Comparison of ENCODE assay signal across 9 cellular contexts in genomic region chr9:87498816-87499454, GRCh38. TPM values are rescaled to one million over a fixed set of nuclear protein-coding genes. Genes with fewer than 3 reads are reported as not detected.
A peak's percentile ranks its signal among the peaks of the same experiment; 100 is the strongest.
DNase-seq lines count a peak whose midpoint lies in the region; FAIRE-seq and TF ChIP-seq lines count a peak whose summit lies in the region.
"Had no signal": no experiment of that assay in that cellular context is flagged by ENCODE, and none has a peak within 500 bp of the region (broad histone marks: within the 10 kb centered on the region; RNA-seq: fewer than 3 reads in every experiment).

No MANE protein-coding gene starts in this region.

- no peak overlapping the region for H3K27ac Mint-ChIP-seq in activated naive CD4-positive, alpha-beta T cell treated with anti-CD3 and anti-CD28 coated beads for 36 hours

- no peaks in the 10 kb centered on the region for H3K36me3 Mint-ChIP-seq in activated naive CD4-positive, alpha-beta T cell treated with anti-CD3 and anti-CD28 coated beads for 36 hours (ENCODE audit: low read depth)

- H3K9me3 ChIP-seq in ascending aorta (no peaks in the 10 kb centered on the region), liver (ENCODE audit: control insufficient read depth in 4 of 4, low read length in 3 of 4) (no peaks in the 10 kb centered on the region), tibial artery (no peaks in the 10 kb centered on the region)

- peak overlapping the region; percentile 40 to 58 for H3K27ac ChIP-seq in ascending aorta
- peak overlapping the region; percentile 83 to 95 for H3K27ac ChIP-seq in liver (ENCODE audit: low read depth in 1 of 2, low read length in 2 of 2)
- peak overlapping the region; percentile 51 to 53 for H3K27ac ChIP-seq in tibial artery

- peak overlapping the region; percentile 48 to 95 for H3K9ac ChIP-seq in liver (ENCODE audit: low read depth in 1 of 2, low read length in 2 of 2)

- peak overlapping the region; percentile 22 for H3K4me3 Mint-ChIP-seq in activated naive CD4-positive, alpha-beta T cell treated with anti-CD3 and anti-CD28 coated beads for 36 hours

- FAIRE-seq in urothelium cell line (lab: Jason Lieb, UNC), result no peak
- FAIRE-seq: G401.6 had no signal

- H3K27me3 Mint-ChIP-seq in activated naive CD4-positive, alpha-beta T cell treated with anti-CD3 and anti-CD28 coated beads for 36 hours (ENCODE audit: low read depth), result peaks cover 58% of the 10 kb centered on the region

- TF ChIP-seq CTCF in ascending aorta (IDR thresholded peaks at IDR 0.05) (no peak), liver (IDR thresholded peaks at IDR 0.05; ENCODE audit: low read depth, low read length, missing input control) (no peak), tibial artery (IDR thresholded peaks at IDR 0.05) (no peak)

- H3K27me3 ChIP-seq in ascending aorta (no peaks in the 10 kb centered on the region), liver (ENCODE audit: control insufficient read depth in 4 of 4, insufficient read depth in 4 of 4, low read length in 3 of 4) (no peaks in the 10 kb centered on the region), tibial artery (peaks cover 0 to 17% of the 10 kb centered on the region in 2 donors)

- no peaks in the 10 kb centered on the region for H3K36me3 ChIP-seq in ascending aorta
- no peaks in the 10 kb centered on the region for H3K36me3 ChIP-seq in liver (ENCODE audit: control insufficient read depth in 4 of 4, insufficient read depth in 3 of 4, low read depth in 1 of 4, low read length in 3 of 4)
- H3K36me3 ChIP-seq in tibial artery, result no peaks in the 10 kb centered on the region

- H3K4me1 ChIP-seq in ascending aorta (no peaks in the 10 kb centered on the region), liver (ENCODE audit: control insufficient read depth in 4 of 4, insufficient read depth in 4 of 4, low read length in 3 of 4) (peaks cover 0 to 48% (median 42%) of the 10 kb centered on the region in 4 donors), tibial artery (peaks cover 0 to 19% (median 9%) of the 10 kb centered on the region in 4 donors)

- intact Hi-C loops in activated naive CD4-positive, alpha-beta T cell treated with anti-CD3 and anti-CD28 coated beads for 36 hours (cut with micrococcal nuclease), result no loop called here
- intact Hi-C loops in ascending aorta (cut with DNase I) (loop anchor here (10.0 kb wide), 1 partner anchor 124 kb away; no protein-coding TSS in a partner anchor), tibial artery (cut with DNase I; ENCODE audit: low total_unique reads) (loop anchor here (5.0 to 10.0 kb wide), 3 partner anchors 164 to 1338 kb away; no protein-coding TSS in a partner anchor)

- 3% methylated on average over 26 of the region's 26 CpGs for WGBS in liver

- TF ChIP-seq RAD21 in liver (IDR thresholded peaks at IDR 0.05), result no peak

- H3K9me3 Mint-ChIP-seq in activated naive CD4-positive, alpha-beta T cell treated with anti-CD3 and anti-CD28 coated beads for 36 hours, result no peaks in the 10 kb centered on the region

- H3K4me3 ChIP-seq in ascending aorta, result peak overlapping the region; percentile 56 to 72
- H3K4me3 ChIP-seq in liver (ENCODE audit: low read depth in 1 of 3, low read length in 3 of 3), result peak overlapping the region; percentile 41 to 93 (median 89)
- peak overlapping the region; percentile 65 to 80 for H3K4me3 ChIP-seq in tibial artery

- peaks cover 17% of the 10 kb centered on the region for H3K4me1 Mint-ChIP-seq in activated naive CD4-positive, alpha-beta T cell treated with anti-CD3 and anti-CD28 coated beads for 36 hours (ENCODE audit: low read depth)

- CTCF ChIA-PET in activated naive CD4-positive, alpha-beta T cell treated with anti-CD3 and anti-CD28 coated beads for 36 hours (lab: Charles Lee), result no interaction called here

- DNase-seq in activated naive CD4-positive, alpha-beta T cell treated with anti-CD3 and anti-CD28 coated beads for 36 hours, result no peak
- no peak for DNase-seq in activated naive CD4-positive, alpha-beta T cell treated with anti-CD3 and anti-CD28 coated beads, Interleukin-2, amount 50 U/mL, for 16 hours
- DNase-seq in ascending aorta (ENCODE audit: low spot score in 2 of 2) (no peak), tibial artery (no peak), ureter (ENCODE audit: low spot score) (no peak), urothelium cell line (ENCODE audit: low spot score) (no peak), germinal center (ENCODE audit: low spot score) (no peak)

TF ChIP-seq in liver, 16 proteins besides CTCF, POLR2A, EP300 and RAD21:
- TF ChIP-seq, protein P1, sequence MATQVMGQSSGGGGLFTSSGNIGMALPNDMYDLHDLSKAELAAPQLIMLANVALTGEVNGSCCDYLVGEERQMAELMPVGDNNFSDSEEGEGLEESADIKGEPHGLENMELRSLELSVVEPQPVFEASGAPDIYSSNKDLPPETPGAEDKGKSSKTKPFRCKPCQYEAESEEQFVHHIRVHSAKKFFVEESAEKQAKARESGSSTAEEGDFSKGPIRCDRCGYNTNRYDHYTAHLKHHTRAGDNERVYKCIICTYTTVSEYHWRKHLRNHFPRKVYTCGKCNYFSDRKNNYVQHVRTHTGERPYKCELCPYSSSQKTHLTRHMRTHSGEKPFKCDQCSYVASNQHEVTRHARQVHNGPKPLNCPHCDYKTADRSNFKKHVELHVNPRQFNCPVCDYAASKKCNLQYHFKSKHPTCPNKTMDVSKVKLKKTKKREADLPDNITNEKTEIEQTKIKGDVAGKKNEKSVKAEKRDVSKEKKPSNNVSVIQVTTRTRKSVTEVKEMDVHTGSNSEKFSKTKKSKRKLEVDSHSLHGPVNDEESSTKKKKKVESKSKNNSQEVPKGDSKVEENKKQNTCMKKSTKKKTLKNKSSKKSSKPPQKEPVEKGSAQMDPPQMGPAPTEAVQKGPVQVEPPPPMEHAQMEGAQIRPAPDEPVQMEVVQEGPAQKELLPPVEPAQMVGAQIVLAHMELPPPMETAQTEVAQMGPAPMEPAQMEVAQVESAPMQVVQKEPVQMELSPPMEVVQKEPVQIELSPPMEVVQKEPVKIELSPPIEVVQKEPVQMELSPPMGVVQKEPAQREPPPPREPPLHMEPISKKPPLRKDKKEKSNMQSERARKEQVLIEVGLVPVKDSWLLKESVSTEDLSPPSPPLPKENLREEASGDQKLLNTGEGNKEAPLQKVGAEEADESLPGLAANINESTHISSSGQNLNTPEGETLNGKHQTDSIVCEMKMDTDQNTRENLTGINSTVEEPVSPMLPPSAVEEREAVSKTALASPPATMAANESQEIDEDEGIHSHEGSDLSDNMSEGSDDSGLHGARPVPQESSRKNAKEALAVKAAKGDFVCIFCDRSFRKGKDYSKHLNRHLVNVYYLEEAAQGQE (IDR thresholded peaks at IDR 0.05), result no peak
- TF ChIP-seq FOXA2 (IDR thresholded peaks at IDR 0.05) (no peak), HNF4A (conservative IDR thresholded peaks at IDR 0.05) (peak in 1 of 2 donors; percentile 54), TAF1 (conservative IDR thresholded peaks at IDR 0.05) (no peak), GABPA (IDR thresholded peaks at IDR 0.05 in 1 of 2, conservative IDR thresholded peaks at IDR 0.05 in 1 of 2) (no peak), YY1 (IDR thresholded peaks at IDR 0.05) (no peak), FOXA1 (IDR thresholded peaks at IDR 0.05) (no peak), HNF4G (IDR thresholded peaks at IDR 0.05) (no peak), EGR1 (IDR thresholded peaks at IDR 0.05; ENCODE audit: low read depth in 2 of 2) (no peak), RXRA (IDR thresholded peaks at IDR 0.05) (peak in 1 of 2 donors; percentile 34), ATF3 (IDR thresholded peaks at IDR 0.05) (no peak), SP1 (IDR thresholded peaks at IDR 0.05) (no peak), JUND (IDR thresholded peaks at IDR 0.05) (no peak)
TF ChIP-seq in liver: peak in this region for 2.

RNA-seq across cellular contexts. Expression of gene DAPK1, which starts 1.3 kb away (rescaled TPM):
- total RNA-seq in activated naive CD4-positive, alpha-beta T cell treated with anti-CD3 and anti-CD28 coated beads for 36 hours, result under 1 TPM; 0.20 to 0.50 TPM
- 17.8 TPM for total RNA-seq in ascending aorta
- 10 to 100 TPM; 25.4 to 40.8 TPM for total RNA-seq in liver
- 10 to 100 TPM; 14.0 to 18.2 TPM for polyA plus RNA-seq in liver
- 100 TPM for total RNA-seq in ureter

Comparison
In these comparisons a context has a peak if more than half of its experiments do, and no peak if none do; other contexts are left out.
1. RNA of gene DAPK1, which starts 1.3 kb away (total RNA-seq): 100 TPM in ureter (single experiment), 25.4 to 40.8 TPM in liver and 17.8 TPM in ascending aorta (single experiment); 0.20 to 0.50 TPM in activated naive CD4-positive, alpha-beta T cell treated with anti-CD3 and anti-CD28 coated beads for 36 hours; every median in the first group is over 10 times any median in the second.
2. Peak in every context shown above with its lines, with median percentiles within 50 percentile points of each other: H3K27ac ChIP-seq and H3K4me3 ChIP-seq.